ENCODE assay signal across 28 cellular contexts in the genomic region with DNA sequence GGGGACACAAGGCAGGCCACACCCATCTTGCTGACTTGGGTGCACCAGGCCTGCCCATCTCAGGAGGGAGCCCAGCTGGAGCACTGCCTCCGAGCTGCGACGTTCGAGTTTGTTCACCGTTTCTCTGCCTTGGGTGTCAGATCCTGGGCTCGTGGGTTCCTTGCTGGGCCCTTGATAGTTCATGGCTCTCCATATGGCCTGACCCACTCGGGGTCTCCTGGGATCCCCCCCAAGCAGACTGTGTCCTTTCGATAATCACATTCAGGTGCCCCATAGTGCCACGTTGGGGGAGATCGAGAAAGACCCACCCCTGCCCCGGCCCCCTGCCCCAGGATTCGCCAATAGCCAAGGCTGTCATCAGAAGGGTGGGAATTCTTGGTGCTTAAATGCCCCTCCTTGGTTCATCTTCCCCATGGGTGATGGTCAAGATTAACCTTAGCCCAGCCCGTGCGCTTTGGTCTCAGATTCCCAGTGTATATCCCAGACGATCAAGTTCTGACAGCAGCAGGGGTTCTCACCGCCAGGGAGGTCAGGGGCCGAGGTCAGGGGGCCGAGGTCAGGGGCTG. TPM values are rescaled to one million over a fixed set of nuclear protein-coding genes. Genes with fewer than 3 reads are reported as not detected.
"Had no signal": no experiment of that assay in that cellular context is flagged by ENCODE, and none has a peak within 500 bp of the region (broad histone marks: within the 10 kb centered on the region; RNA-seq: fewer than 3 reads in every experiment).

No MANE protein-coding gene starts in this region.

- H3K36me3 ChIP-seq: colonic mucosa, esophagus muscularis mucosa, gastroesophageal sphincter, neural progenitor cell, prostate gland, right atrium auricular region, thyroid gland, vagina had no signal

- H3K36me3 Mint-ChIP-seq: immature natural killer cell; memory B cell; neural progenitor cell; stimulated activated effector memory CD8-positive, alpha-beta T cell treated with anti-CD3 and anti-CD28 coated beads, Interleukin-12 subunit alpha, Interleukin-12 subunit beta, amount 100 ng/mL, for 72 hours had no signal

- H3K4me3 ChIP-seq: colonic mucosa, esophagus muscularis mucosa, gastroesophageal sphincter, lung, neural progenitor cell, prostate gland, right atrium auricular region, smooth muscle cell, thyroid gland, vagina had no signal

- H3K4me3 Mint-ChIP-seq: dendritic cell treated with granulocyte-macrophage colony-stimulating factor and Interleukin-4, amounts not matched to agents 40 ng/mL and 50 ng/mL, for 4 days; immature natural killer cell; memory B cell; nephron; neural progenitor cell; stimulated activated effector memory CD8-positive, alpha-beta T cell treated with anti-CD3 and anti-CD28 coated beads, Interleukin-12 subunit alpha, Interleukin-12 subunit beta, amount 100 ng/mL, for 72 hours had no signal

- FAIRE-seq: endothelial cell of umbilical vein had no signal

- H3K9ac ChIP-seq: neural progenitor cell, parathyroid adenoma had no signal

- H3K4me1 ChIP-seq: colonic mucosa, foreskin keratinocyte, gastroesophageal sphincter, neural progenitor cell, parathyroid adenoma, prostate gland, right atrium auricular region, thyroid gland, vagina had no signal

- ATAC-seq: foreskin keratinocyte; gastroesophageal sphincter; left ventricle myocardium superior; stimulated activated effector memory CD8-positive, alpha-beta T cell treated with anti-CD3 and anti-CD28 coated beads, Interleukin-12 subunit alpha, Interleukin-12 subunit beta, amount 100 ng/mL, for 72 hours had no signal

- H3K27ac ChIP-seq: colonic mucosa, esophagus muscularis mucosa, foreskin keratinocyte, gastroesophageal sphincter, neural progenitor cell, parathyroid adenoma, prostate gland, right atrium auricular region, thyroid gland, vagina had no signal

- H3K9me3 Mint-ChIP-seq: dendritic cell treated with granulocyte-macrophage colony-stimulating factor and Interleukin-4, amounts not matched to agents 40 ng/mL and 50 ng/mL, for 4 days; immature natural killer cell; nephron; stimulated activated effector memory CD8-positive, alpha-beta T cell treated with anti-CD3 and anti-CD28 coated beads, Interleukin-12 subunit alpha, Interleukin-12 subunit beta, amount 100 ng/mL, for 72 hours had no signal

- H3K4me1 Mint-ChIP-seq: immature natural killer cell; stimulated activated effector memory CD8-positive, alpha-beta T cell treated with anti-CD3 and anti-CD28 coated beads, Interleukin-12 subunit alpha, Interleukin-12 subunit beta, amount 100 ng/mL, for 72 hours had no signal

- H3K27me3 ChIP-seq: colonic mucosa, right atrium auricular region, thyroid gland, vagina had no signal

- H3K27ac Mint-ChIP-seq: dendritic cell treated with granulocyte-macrophage colony-stimulating factor and Interleukin-4, amounts not matched to agents 40 ng/mL and 50 ng/mL, for 4 days; immature natural killer cell; memory B cell; nephron; neural progenitor cell; stimulated activated effector memory CD8-positive, alpha-beta T cell treated with anti-CD3 and anti-CD28 coated beads, Interleukin-12 subunit alpha, Interleukin-12 subunit beta, amount 100 ng/mL, for 72 hours had no signal

- DNase-seq: colonic mucosa; effector memory CD4-positive, alpha-beta T cell; foreskin keratinocyte; hypothalamus; immature natural killer cell; islet precursor cell; left ventricle myocardium superior; stimulated activated CD4-positive, alpha-beta T cell treated with anti-CD3 and anti-CD28 coated beads, Interleukin-2, amount 100 ng/mL, for 24 hours; stimulated activated CD4-positive, alpha-beta T cell treated with anti-CD3 and anti-CD28 coated beads, Interleukin-4, amount 100 ng/mL, for 24 hours; stimulated activated naive CD4-positive, alpha-beta T cell treated with Interleukin-2 at 50 U/mL for 16 hours; stomach; thyroid gland; trophoblast cell had no signal

- H3K9me3 ChIP-seq: colonic mucosa, esophagus muscularis mucosa, gastroesophageal sphincter, prostate gland, right atrium auricular region, stomach, thyroid gland, vagina had no signal

RNA-seq across cellular contexts. Expression of gene RFLNA, which starts 7.4 kb away (rescaled TPM):
- total RNA-seq: fibroblast of lung had no signal
- polyA plus RNA-seq: immature natural killer cell had no signal
